8 cellular contexts compared by ENCODE assay signal in the genomic region with DNA sequence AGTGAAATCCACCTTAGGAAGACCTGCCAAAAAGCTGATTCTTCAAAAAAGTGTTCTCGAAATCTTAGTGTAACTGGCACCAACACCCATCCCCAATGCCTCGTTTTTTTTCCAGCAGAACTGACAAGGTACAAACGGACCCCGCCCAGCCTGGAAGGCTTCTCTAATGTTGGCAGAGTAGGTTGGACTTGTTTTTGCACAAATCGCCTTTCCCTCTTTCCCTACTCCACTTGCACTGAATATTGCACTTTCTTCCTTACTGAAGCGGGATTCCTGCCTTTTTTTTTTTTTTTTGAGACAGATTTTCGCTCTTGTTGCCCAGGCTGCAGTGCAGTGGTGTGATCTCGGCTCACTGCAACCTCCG. TPM values are rescaled to one million over a fixed set of nuclear protein-coding genes. Genes with fewer than 3 reads are reported as not detected.
A peak's percentile ranks its signal among the peaks of the same experiment; 100 is the strongest.
DNase-seq lines count a peak whose midpoint lies in the region; ATAC-seq and TF ChIP-seq lines count a peak whose summit lies in the region.

No MANE protein-coding gene starts in this region.

- no peaks in the 10 kb centered on the region for H3K27me3 Mint-ChIP-seq in endodermal cell (ENCODE audit: insufficient read depth)

- peak overlapping the region; percentile 80 to 96 (median 92) for H3K9ac ChIP-seq in BLaER1 treated with 17β-estradiol and CSF1 and Interleukin-3, amounts not matched to agents 10 nM and 100 nM
- peak overlapping the region; percentile 97 for H3K9ac ChIP-seq in endodermal cell (ENCODE audit: extremely low read depth, low read length, poor library complexity, severe bottlenecking)

- peak overlapping the region; percentile 64 to 86 (median 82) for H3K4me3 ChIP-seq in BLaER1 treated with 17β-estradiol and CSF1 and Interleukin-3, amounts not matched to agents 10 nM and 100 nM
- H3K4me3 ChIP-seq in RWPE2 (ENCODE audit: severe bottlenecking): peak overlapping the region; percentile 44
- peak overlapping the region; percentile 99 for H3K4me3 ChIP-seq in endodermal cell (ENCODE audit: low read length)
- H3K4me3 ChIP-seq in mucosa of descending colon: peak overlapping the region; percentile 35
- H3K4me3 ChIP-seq in vagina: peak overlapping the region; percentile 75 to 94

- H3K36me3 Mint-ChIP-seq in endodermal cell (ENCODE audit: low read depth): peaks cover 7% of the 10 kb centered on the region

- WGBS in endodermal cell (ENCODE audit: insufficient coverage in 1 of 2, insufficient read length in 1 of 2), 2 experiments: 0 to 10% methylated on average over 4 to 9 of the region's 9 CpGs

- peak; percentile 5 for ATAC-seq in GM19467 (IDR thresholded peaks at IDR 0.05; ENCODE audit: unreplicated experiment)
- peak; percentile 1; the same call in 1 of the 3 replicates for ATAC-seq in RWPE2 (ENCODE audit: low read depth)
- ATAC-seq in mucosa of descending colon: peak; percentile 29

- TF ChIP-seq POLR2A in vagina (IDR thresholded peaks at IDR 0.05): no peak

- H3K27ac ChIP-seq in BLaER1 treated with 17β-estradiol and CSF1 and Interleukin-3, amounts not matched to agents 10 nM and 100 nM: peak overlapping the region; percentile 75 to 96 (median 92); a peak in 21 of 22 replicates
- H3K27ac ChIP-seq in RWPE2 (ENCODE audit: poor library complexity, severe bottlenecking) (peak overlapping the region; percentile 55), endodermal cell (ENCODE audit: low read depth, low read length) (peak overlapping the region; percentile 14), vagina (peak overlapping the region; percentile 77)

- H4K20me1 ChIP-seq in BLaER1 treated with 17β-estradiol and CSF1 and Interleukin-3, amounts not matched to agents 10 nM and 100 nM: no peaks in the 10 kb centered on the region

- H3K9me3 ChIP-seq in BLaER1 treated with 17β-estradiol and CSF1 and Interleukin-3, amounts not matched to agents 10 nM and 100 nM (replicated peaks in 1 of 11): no peaks in the 10 kb centered on the region
- H3K9me3 ChIP-seq in RWPE2 (ENCODE audit: severe bottlenecking) (no peaks in the 10 kb centered on the region), endodermal cell (ENCODE audit: control insufficient read depth, low read length) (no peaks in the 10 kb centered on the region), mucosa of descending colon (no peaks in the 10 kb centered on the region), vagina (no peaks in the 10 kb centered on the region)

- peaks cover 8 to 13% (median 10%) of the 10 kb centered on the region in 11 experiments; a peak in 20 of 22 replicates for H3K36me3 ChIP-seq in BLaER1 treated with 17β-estradiol and CSF1 and Interleukin-3, amounts not matched to agents 10 nM and 100 nM
- peaks cover 27% of the 10 kb centered on the region for H3K36me3 ChIP-seq in RWPE2 (ENCODE audit: low read depth)
- peaks cover 8% of the 10 kb centered on the region for H3K36me3 ChIP-seq in endodermal cell (ENCODE audit: control insufficient read depth, insufficient read depth, low read length)
- no peaks in the 10 kb centered on the region for H3K36me3 ChIP-seq in mucosa of descending colon (ENCODE audit: low read depth)
- no peaks in the 10 kb centered on the region for H3K36me3 ChIP-seq in vagina

- peak overlapping the region; percentile 69 to 92 (median 82) for H3K4me2 ChIP-seq in BLaER1 treated with 17β-estradiol and CSF1 and Interleukin-3, amounts not matched to agents 10 nM and 100 nM

- peaks cover 16% of the 10 kb centered on the region for H3K4me1 Mint-ChIP-seq in endodermal cell

- H3K27ac Mint-ChIP-seq in endodermal cell: peak overlapping the region; percentile 100

- no peak for TF ChIP-seq CTCF in RWPE2 (IDR thresholded peaks at IDR 0.05; ENCODE audit: poor library complexity, severe bottlenecking)
- no peak for TF ChIP-seq CTCF in endodermal cell (conservative IDR thresholded peaks at IDR 0.05)
- no peak for TF ChIP-seq CTCF in mucosa of descending colon (IDR thresholded peaks at IDR 0.05)
- TF ChIP-seq CTCF in vagina (IDR thresholded peaks at IDR 0.05): no peak

- H3K9me3 Mint-ChIP-seq in endodermal cell: no peaks in the 10 kb centered on the region

- DNase-seq in RWPE2 (ENCODE audit: low spot score) (no peak), endodermal cell (peak; percentile 56), mucosa of descending colon (peak; percentile 50 to 62 (median 52)), vagina (ENCODE audit: extremely low spot score in 2 of 2) (no peak), 8988T (no peak), SIG-M5 (lab: John Stamatoyannopoulos, UW) (no peak)

- H3K4me3 Mint-ChIP-seq in endodermal cell: peak overlapping the region; percentile 99

- H3K27me3 ChIP-seq in BLaER1 treated with 17β-estradiol and CSF1 and Interleukin-3, amounts not matched to agents 10 nM and 100 nM: no peaks in the 10 kb centered on the region
- H3K27me3 ChIP-seq in RWPE2 (ENCODE audit: insufficient read depth, poor library complexity, severe bottlenecking) (no peaks in the 10 kb centered on the region), endodermal cell (ENCODE audit: control insufficient read depth, insufficient read depth, low read length, poor library complexity, severe bottlenecking) (no peaks in the 10 kb centered on the region), vagina (no peaks in the 10 kb centered on the region)

- H3K4me1 ChIP-seq in BLaER1 treated with 17β-estradiol and CSF1 and Interleukin-3, amounts not matched to agents 10 nM and 100 nM: peaks cover 22 to 43% (median 30%) of the 10 kb centered on the region in 10 experiments
- H3K4me1 ChIP-seq in RWPE2 (ENCODE audit: insufficient read depth, poor library complexity, severe bottlenecking) (peaks cover 16% of the 10 kb centered on the region), endodermal cell (ENCODE audit: control insufficient read depth, insufficient read depth, low read length) (no peaks in the 10 kb centered on the region), mucosa of descending colon (ENCODE audit: low read depth) (peaks cover 18% of the 10 kb centered on the region), vagina (peaks cover 36% of the 10 kb centered on the region)

- intact Hi-C loops in mucosa of descending colon (cut with DNase I, micrococcal nuclease) (no loop called here), vagina (cut with DNase I) (no loop called here)

RNA-seq across cellular contexts. Expression of a gene that starts 0.5 kb away (rescaled TPM):
- 100 to 1,000 TPM; 107 to 119 TPM for total RNA-seq in endodermal cell
- 95.7 TPM for polyA plus RNA-seq in endodermal cell (2013, experiment 1 of 2)
- 93.2 TPM for polyA plus RNA-seq in endodermal cell (2013, experiment 2 of 2)
- 100 to 1,000 TPM in 1 of 3 donors, 10 to 100 TPM in 2; 93.4 to 107 (median 95.3) TPM for total RNA-seq in mucosa of descending colon
- total RNA-seq in vagina: 30.0 TPM

RNA-seq across cellular contexts. Expression of a gene that starts 29.0 kb away (rescaled TPM):
- 10 to 100 TPM; 17.9 to 18.7 TPM for total RNA-seq in endodermal cell
- polyA plus RNA-seq in endodermal cell (2013, experiment 1 of 2): 20.3 TPM
- polyA plus RNA-seq in endodermal cell (2013, experiment 2 of 2): 16.1 TPM
- 10 to 100 TPM; 11.9 to 19.8 (median 18.6) TPM for total RNA-seq in mucosa of descending colon
- total RNA-seq in vagina: 12.5 TPM

RNA-seq across cellular contexts. Expression of a gene that starts 34.4 kb away (rescaled TPM):
- total RNA-seq in endodermal cell: 10 to 100 TPM; 62.3 to 81.8 TPM
- 37.0 TPM for polyA plus RNA-seq in endodermal cell (2013, experiment 1 of 2)
- 39.3 TPM for polyA plus RNA-seq in endodermal cell (2013, experiment 2 of 2)
- total RNA-seq in mucosa of descending colon: 10 to 100 TPM; 24.0 to 32.2 (median 26.5) TPM
- total RNA-seq in vagina: 27.0 TPM

Comparison
In these comparisons a context has a peak if more than half of its experiments do, and no peak if none do; other contexts are left out.
1. H3K27ac ChIP-seq: peak in every context shown above with its lines; median percentile 92 in BLaER1 treated with 17β-estradiol and CSF1 and Interleukin-3, amounts not matched to agents 10 nM and 100 nM; 77 in vagina; 55 in RWPE2; 14 in endodermal cell.
2. H3K4me3 ChIP-seq: peak in every context shown above with its lines; median percentile 99 in endodermal cell; 84 in vagina; 82 in BLaER1 treated with 17β-estradiol and CSF1 and Interleukin-3, amounts not matched to agents 10 nM and 100 nM; 44 in RWPE2; 35 in mucosa of descending colon.
3. DNase-seq: peak in endodermal cell (single experiment) and mucosa of descending colon (3 of 3); none in RWPE2 (single experiment), vagina (0 of 2), 8988T (single experiment) and SIG-M5 (single experiment).
4. Peak in every context shown above with its lines, with median percentiles within 50 percentile points of each other: ATAC-seq.